In the genomic region with DNA sequence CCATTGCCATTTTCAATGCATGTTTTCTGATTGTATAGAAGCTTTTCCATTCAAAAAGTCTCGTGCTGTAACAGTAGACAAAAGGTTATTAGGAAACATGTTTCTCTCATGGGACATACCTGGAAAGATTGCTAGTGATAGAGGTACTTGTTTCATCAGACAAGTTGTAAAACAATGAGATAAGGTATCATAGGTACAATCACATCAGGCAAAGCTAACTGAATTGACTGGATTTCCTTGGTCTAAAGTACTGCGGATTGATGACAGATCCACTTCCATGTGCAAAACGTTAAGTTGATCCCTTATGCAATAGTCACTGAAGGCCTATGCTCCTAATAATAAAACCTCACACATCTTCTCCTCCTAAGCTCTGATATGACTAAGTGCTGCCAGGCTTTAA, we compare ENCODE assay signal across 31 cellular contexts. TPM values are rescaled to one million over a fixed set of nuclear protein-coding genes. Genes with fewer than 3 reads are reported as not detected.
"Had no signal": no experiment of that assay in that cellular context is flagged by ENCODE, and none has a peak within 500 bp of the region (broad histone marks: within the 10 kb centered on the region; RNA-seq: fewer than 3 reads in every experiment).

No MANE protein-coding gene starts in this region.

- H3K4me1 Mint-ChIP-seq: nephron progenitor cell had no signal

- H3K36me3 ChIP-seq: neutrophil, ovary, right lobe of liver, sigmoid colon, suprapubic skin, tibial artery, transverse colon, upper lobe of left lung, vagina had no signal

- DNase-seq: naive thymus-derived CD8-positive, alpha-beta T cell; nephron progenitor cell; occipital lobe; ovary; posterior cingulate gyrus; psoas muscle; right cardiac atrium; right lobe of liver; sigmoid colon; small intestine; stimulated activated CD4-positive, alpha-beta T cell treated with anti-CD3 and anti-CD28 coated beads, Interleukin-15, amount 100 ng/mL, for 24 hours; stimulated activated CD4-positive, alpha-beta T cell treated with anti-CD3 and anti-CD28 coated beads, Interleukin-2, amount 100 ng/mL, for 24 hours; stimulated activated CD4-positive, alpha-beta T cell treated with anti-CD3 and anti-CD28 coated beads, Interleukin-2, amount 100 ng/mL, for 48 hours; stimulated activated CD4-positive, alpha-beta T cell treated with anti-CD3 and anti-CD28 coated beads, Interleukin-4, amount 100 ng/mL, for 24 hours; stimulated activated naive B cell treated with anti-CD40 and anti-IgM and Interleukin-4, amounts not matched to agents 10 μg/mL and 1 μg/mL and 100 μg/mL, for 72 hours; stimulated activated naive CD4-positive, alpha-beta T cell treated with Interleukin-2 at 50 U/mL for 16 hours; substantia nigra; testis; tibial artery; transverse colon; upper lobe of left lung had no signal

- H3K9ac ChIP-seq: parathyroid adenoma had no signal

- ATAC-seq: naive thymus-derived CD8-positive, alpha-beta T cell; natural killer cell treated with Interleukin-12 subunit alpha and Interleukin-12 subunit beta and Interleukin-15 and Interleukin-18, amount 100 ng/mL, for 72 hours; psoas muscle; right cardiac atrium; right lobe of liver; stimulated activated effector memory CD8-positive, alpha-beta T cell treated with anti-CD3 and anti-CD28 coated beads, Interleukin-12 subunit alpha, Interleukin-12 subunit beta, amount 100 ng/mL, for 72 hours; stimulated activated naive B cell treated with anti-CD40 and anti-IgM and Interleukin-4, amounts not matched to agents 10 μg/mL and 1 μg/mL and 100 μg/mL, for 72 hours had no signal

- H3K27me3 ChIP-seq: ovary, right lobe of liver, sigmoid colon, suprapubic skin, testis, tibial artery, transverse colon, upper lobe of left lung, vagina had no signal

- FAIRE-seq: small intestine, urothelium cell line had no signal

- H3K4me3 Mint-ChIP-seq: naive thymus-derived CD8-positive, alpha-beta T cell; natural killer cell treated with Interleukin-12 subunit alpha and Interleukin-12 subunit beta and Interleukin-15 and Interleukin-18, amount 100 ng/mL, for 72 hours; nephron progenitor cell; neural crest cell; stimulated activated effector memory CD8-positive, alpha-beta T cell treated with anti-CD3 and anti-CD28 coated beads, Interleukin-12 subunit alpha, Interleukin-12 subunit beta, amount 100 ng/mL, for 72 hours; stimulated activated naive B cell treated with anti-CD40 and anti-IgM and Interleukin-4, amounts not matched to agents 10 μg/mL and 1 μg/mL and 100 μg/mL, for 72 hours; stimulated activated naive CD8-positive, alpha-beta T cell treated with anti-CD3 and anti-CD28 coated beads, Interleukin-15, Interleukin-2, amounts not matched to agents 100 ng/mL and 50 ng/mL, for 24 hours had no signal

- H3K9me3 ChIP-seq: neutrophil, ovary, psoas muscle, right lobe of liver, testis had no signal

- H3K27me3 Mint-ChIP-seq: progenitor cell of endocrine pancreas; stimulated activated naive B cell treated with anti-CD40 and anti-IgM and Interleukin-4, amounts not matched to agents 10 μg/mL and 1 μg/mL and 100 μg/mL, for 72 hours had no signal

- H3K4me3 ChIP-seq: ovary, psoas muscle, right lobe of liver, sigmoid colon, suprapubic skin, testis, tibial artery, transverse colon, upper lobe of left lung, vagina had no signal

- H3K4me1 ChIP-seq: parathyroid adenoma, psoas muscle, sigmoid colon, suprapubic skin, testis, tibial artery, vagina had no signal

- H3K9me3 Mint-ChIP-seq: natural killer cell treated with Interleukin-12 subunit alpha and Interleukin-12 subunit beta and Interleukin-15 and Interleukin-18, amount 100 ng/mL, for 72 hours had no signal

- H3K27ac Mint-ChIP-seq: naive thymus-derived CD8-positive, alpha-beta T cell; natural killer cell treated with Interleukin-12 subunit alpha and Interleukin-12 subunit beta and Interleukin-15 and Interleukin-18, amount 100 ng/mL, for 72 hours; nephron progenitor cell; progenitor cell of endocrine pancreas; stimulated activated effector memory CD8-positive, alpha-beta T cell treated with anti-CD3 and anti-CD28 coated beads, Interleukin-12 subunit alpha, Interleukin-12 subunit beta, amount 100 ng/mL, for 72 hours; stimulated activated naive B cell treated with anti-CD40 and anti-IgM and Interleukin-4, amounts not matched to agents 10 μg/mL and 1 μg/mL and 100 μg/mL, for 72 hours; stimulated activated naive CD8-positive, alpha-beta T cell treated with anti-CD3 and anti-CD28 coated beads, Interleukin-15, Interleukin-2, amounts not matched to agents 100 ng/mL and 50 ng/mL, for 24 hours had no signal

- H2AFZ ChIP-seq: parathyroid adenoma had no signal

- H3K79me2 ChIP-seq: parathyroid adenoma had no signal

- H3K27ac ChIP-seq: neutrophil, ovary, parathyroid adenoma, psoas muscle, right lobe of liver, sigmoid colon, suprapubic skin, testis, tibial artery, transverse colon, upper lobe of left lung, vagina had no signal

RNA-seq across cellular contexts. Expression of a gene that starts 6.5 kb away (rescaled TPM):
- total RNA-seq: natural killer cell treated with Interleukin-12 subunit alpha and Interleukin-12 subunit beta and Interleukin-15 and Interleukin-18, amount 100 ng/mL, for 72 hours; vagina had no signal
